ENCODE assay signal across 7 cellular contexts in the genomic region with DNA sequence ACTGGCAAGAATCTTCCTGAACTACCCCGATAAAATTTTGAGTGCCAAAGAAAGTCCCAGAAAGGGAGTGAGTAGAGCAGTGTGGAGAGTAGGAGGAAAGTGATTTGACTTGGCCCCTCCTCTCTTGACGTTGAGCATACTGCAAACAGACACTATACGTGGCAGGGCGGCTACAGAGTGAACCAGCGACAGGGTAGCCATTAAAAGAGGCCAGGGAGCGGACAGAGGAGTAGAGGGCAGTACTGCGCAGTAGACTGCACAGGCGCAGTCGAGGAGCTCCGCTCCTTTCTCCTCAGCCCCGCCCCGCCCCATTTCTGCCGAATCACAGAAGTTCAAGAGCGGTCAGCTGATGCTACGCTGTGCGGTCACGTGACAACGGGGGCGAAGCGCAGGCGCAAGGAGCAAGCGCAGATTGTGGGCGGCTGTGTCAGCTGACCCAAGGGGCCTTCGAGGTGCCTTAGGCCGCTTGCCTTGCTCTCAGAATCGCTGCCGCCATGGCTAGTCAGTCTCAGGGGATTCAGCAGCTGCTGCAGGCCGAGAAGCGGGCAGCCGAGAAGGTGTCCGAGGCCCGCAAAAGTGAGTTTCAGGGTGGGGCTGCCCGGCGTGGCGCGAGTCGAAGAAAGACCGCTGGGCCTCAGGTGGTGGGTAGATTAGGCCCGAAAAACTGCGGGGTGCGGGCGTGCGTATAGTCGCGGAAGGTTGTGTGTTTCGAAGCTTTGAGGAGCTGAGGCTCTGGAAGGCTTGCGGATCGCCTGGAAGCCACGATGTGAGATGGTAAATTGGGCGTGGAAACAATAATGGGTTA. TPM values are rescaled to one million over a fixed set of nuclear protein-coding genes. Genes with fewer than 3 reads are reported as not detected.
DNase-seq lines count a peak whose midpoint lies in the region; ATAC-seq, FAIRE-seq and TF ChIP-seq lines count a peak whose summit lies in the region.

A gene with protein sequence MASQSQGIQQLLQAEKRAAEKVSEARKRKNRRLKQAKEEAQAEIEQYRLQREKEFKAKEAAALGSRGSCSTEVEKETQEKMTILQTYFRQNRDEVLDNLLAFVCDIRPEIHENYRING (plus strand): TSS at position 425 of the 805 bp plus-strand sequence. CDS start 70 bp downstream, at position 495.

- peaks cover 19% of the 10 kb centered on the region for H3K4me1 ChIP-seq in hepatocyte (ENCODE audit: insufficient read depth)

- H4K20me1 ChIP-seq in hepatocyte (ENCODE audit: insufficient read depth, poor library complexity, severe bottlenecking): peaks cover 43% of the 10 kb centered on the region

- in situ Hi-C loops in astrocyte of the cerebellum (cut with HindIII; ENCODE audit: low sequenced_read_pairs): loop anchor here (5.0 kb wide), 3 partner anchors 35 to 95 kb away; no protein-coding TSS in a partner anchor

- H3K9me3 ChIP-seq in hepatocyte (ENCODE audit: low read depth): no peaks in the 10 kb centered on the region

- H3K4me2 ChIP-seq in hepatocyte: peak within 1 kb of the TSS; percentile 92

- H3K36me3 ChIP-seq in hepatocyte (replicated peaks; ENCODE audit: insufficient read depth, low read depth): no peaks in the 10 kb centered on the region

- 2% methylated on average over 50 of the region's 50 CpGs for WGBS in hepatocyte (ENCODE audit: low lambda C conversion rate, missing lambda C conversion rate)

- H3K27me3 ChIP-seq in hepatocyte: no peaks in the 10 kb centered on the region

- H2AFZ ChIP-seq in hepatocyte: peak within 1 kb of the TSS; percentile 82

- peak; percentile 97 for FAIRE-seq in GM18507 (lab: Jason Lieb, UNC)

- ATAC-seq in HG02981 (IDR thresholded peaks at IDR 0.05; ENCODE audit: unreplicated experiment): peak; percentile 88

- TF ChIP-seq CTCF in astrocyte of the cerebellum (IDR thresholded peaks at IDR 0.05; ENCODE audit: low read depth, low read length, missing control alignments): no peak
- TF ChIP-seq CTCF in hepatocyte (IDR thresholded peaks at IDR 0.05; ENCODE audit: poor library complexity): no peak

- H3K79me2 ChIP-seq in hepatocyte: peaks cover 49% of the 10 kb centered on the region

- DNase-seq in GM18507 (ENCODE audit: extremely low spot score, insufficient read length, low read depth) (peak; percentile 97), NCI-H2029 treated with DMSO at 0.1 percent for 48 hours (lab: John Stamatoyannopoulos, UW) (peak; percentile 86), T-helper 9 cell (peak; percentile 98), astrocyte of the cerebellum (ENCODE audit: low read depth) (peak; percentile 97), hepatocyte (ENCODE audit: low spot score) (peak; percentile 100), renal cortical epithelial cell (ENCODE audit: low read depth) (peak; percentile 98)

- H3K9me2 ChIP-seq in hepatocyte (replicated peaks; ENCODE audit: insufficient read depth): no peaks in the 10 kb centered on the region

- peak within 1 kb of the TSS; percentile 95 for H3K27ac ChIP-seq in hepatocyte

- peak within 1 kb of the TSS; percentile 98 for H3K4me3 ChIP-seq in astrocyte of the cerebellum (ENCODE audit: low read depth, low read length)
- peak within 1 kb of the TSS; percentile 67 for H3K4me3 ChIP-seq in hepatocyte

RNA-seq across cellular contexts. Expression of the gene that starts here (rescaled TPM):
- 337 and 358 TPM in 2 replicates for total RNA-seq in hepatocyte
- polyA plus RNA-seq in hepatocyte: 426 and 439 TPM in 2 replicates
- 227 and 295 TPM in 2 replicates for total RNA-seq in renal cortical epithelial cell

Comparison
In these comparisons a context has a peak if more than half of its experiments do, and no peak if none do; other contexts are left out.
1. Peak in every context shown above with its lines: DNase-seq, ATAC-seq, H3K4me3 ChIP-seq and H3K27ac ChIP-seq.